ENCODE assay signal across 8 cellular contexts in the genomic region with DNA sequence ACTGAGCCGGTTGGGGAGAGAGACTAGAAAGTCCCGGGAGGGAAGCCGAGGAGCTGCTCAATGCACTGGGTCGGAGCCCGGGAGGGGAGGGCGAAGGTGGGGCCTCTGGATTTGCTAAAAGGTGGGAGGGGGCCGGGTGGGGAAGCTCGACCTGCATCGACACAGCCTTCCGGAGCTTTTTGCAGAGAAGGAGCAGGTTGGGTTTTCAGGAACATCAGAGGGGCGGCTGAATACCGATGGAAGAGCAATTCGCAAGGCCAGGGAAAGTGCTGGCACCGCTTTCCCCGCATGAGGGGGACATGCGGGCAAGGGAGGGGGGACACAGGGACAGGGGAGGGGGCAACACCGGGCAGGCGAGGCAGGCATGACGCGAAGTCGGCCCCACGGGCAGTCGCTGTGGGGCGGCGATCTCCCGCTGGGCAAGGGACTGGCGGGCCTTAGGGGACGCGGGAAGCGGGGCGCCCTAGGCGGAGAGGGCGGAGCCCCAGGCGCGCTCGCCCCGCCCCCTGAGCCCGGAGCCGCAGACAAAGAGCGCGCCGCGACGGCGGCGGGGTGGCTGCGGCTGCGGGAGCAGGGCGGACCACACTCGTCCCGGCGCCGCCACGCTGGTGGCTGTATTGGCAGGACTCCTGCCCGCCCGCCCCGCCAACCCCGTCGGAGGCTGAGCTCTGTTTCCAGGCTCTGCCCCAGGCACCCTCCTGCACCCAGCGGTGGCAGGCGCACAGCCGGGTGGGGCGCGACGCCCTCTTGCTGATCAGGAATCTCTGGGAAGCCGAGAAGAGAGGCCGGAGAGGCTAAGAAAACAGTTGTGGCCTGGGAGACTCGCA. TPM values are rescaled to one million over a fixed set of nuclear protein-coding genes. Genes with fewer than 3 reads are reported as not detected.
DNase-seq lines count a peak whose midpoint lies in the region; ATAC-seq and TF ChIP-seq lines count a peak whose summit lies in the region.

No MANE protein-coding gene starts in this region.

- CTCF ChIA-PET in activated CD8-positive, alpha-beta memory T cell treated with anti-CD3 and anti-CD28 coated beads, Interleukin-2, amount 10 ng/mL, durations not matched to agents 7 days and 5 days (lab: Charles Lee): interaction anchor here (1.1 to 1.3 kb wide), 2 partner anchors 19 to 30 kb away, joined by 3 read pairs; no protein-coding TSS in a partner anchor

- no peaks in the 10 kb centered on the region for H3K9me3 Mint-ChIP-seq in activated CD8-positive, alpha-beta memory T cell treated with anti-CD3 and anti-CD28 coated beads, Interleukin-2, amount 10 ng/mL, durations not matched to agents 7 days and 5 days (ENCODE audit: low read depth)
- peaks cover 20% of the 10 kb centered on the region for H3K9me3 Mint-ChIP-seq in neural progenitor cell

- no peak for TF ChIP-seq POLR2A in uterus (IDR thresholded peaks at IDR 0.05)

- peak overlapping the region; percentile 48 for H3K4me3 ChIP-seq in neural progenitor cell
- H3K4me3 ChIP-seq in uterus: peak overlapping the region; percentile 25 to 32

- H3K27ac ChIP-seq in neural progenitor cell: no peak overlapping the region
- no peak overlapping the region for H3K27ac ChIP-seq in uterus

- H3K4me1 ChIP-seq in neural progenitor cell (peaks cover 7% of the 10 kb centered on the region), uterus (no peaks in the 10 kb centered on the region)

- peak overlapping the region; percentile 75 for H3K4me2 ChIP-seq in neural progenitor cell

- TF ChIP-seq CTCF in neural progenitor cell (IDR thresholded peaks at IDR 0.05) (no peak), uterus (IDR thresholded peaks at IDR 0.05) (no peak)

- H3K36me3 Mint-ChIP-seq in activated CD8-positive, alpha-beta memory T cell treated with anti-CD3 and anti-CD28 coated beads, Interleukin-2, amount 10 ng/mL, durations not matched to agents 7 days and 5 days: no peaks in the 10 kb centered on the region
- peaks cover 7% of the 10 kb centered on the region for H3K36me3 Mint-ChIP-seq in neural progenitor cell

- H3K27me3 ChIP-seq in neural progenitor cell (no peaks in the 10 kb centered on the region), uterus (no peaks in the 10 kb centered on the region)

- no peaks in the 10 kb centered on the region for H3K9me3 ChIP-seq in neural progenitor cell (ENCODE audit: low read depth)
- H3K9me3 ChIP-seq in uterus: no peaks in the 10 kb centered on the region

- peaks cover 20% of the 10 kb centered on the region for H3K27me3 Mint-ChIP-seq in activated CD8-positive, alpha-beta memory T cell treated with anti-CD3 and anti-CD28 coated beads, Interleukin-2, amount 10 ng/mL, durations not matched to agents 7 days and 5 days
- peaks cover 12% of the 10 kb centered on the region for H3K27me3 Mint-ChIP-seq in neural progenitor cell (ENCODE audit: insufficient read depth, low read depth)

- H3K4me3 Mint-ChIP-seq in activated CD8-positive, alpha-beta memory T cell treated with anti-CD3 and anti-CD28 coated beads, Interleukin-2, amount 10 ng/mL, durations not matched to agents 7 days and 5 days: no peak overlapping the region
- peak overlapping the region; percentile 75 for H3K4me3 Mint-ChIP-seq in neural progenitor cell

- DNase-seq in Caki2 (ENCODE audit: low read depth) (peak; percentile 14), NCI-H1092 (lab: John Stamatoyannopoulos, UW) (peak; percentile 50), neural progenitor cell (ENCODE audit: low spot score) (peak; percentile 85), uterus (no peak), GF-D8 (lab: John Stamatoyannopoulos, UW) (no peak)
- DNase-seq in activated CD8-positive, alpha-beta memory T cell treated with anti-CD3 and anti-CD28 coated beads, Interleukin-2, amount 10 ng/mL, durations not matched to agents 7 days and 5 days: peak; percentile 50

- H3K4me1 Mint-ChIP-seq in activated CD8-positive, alpha-beta memory T cell treated with anti-CD3 and anti-CD28 coated beads, Interleukin-2, amount 10 ng/mL, durations not matched to agents 7 days and 5 days: peaks cover 29% of the 10 kb centered on the region
- H3K4me1 Mint-ChIP-seq in neural progenitor cell: peaks cover 42% of the 10 kb centered on the region

- ATAC-seq in activated CD8-positive, alpha-beta memory T cell treated with anti-CD3 and anti-CD28 coated beads, Interleukin-2, amount 10 ng/mL, durations not matched to agents 7 days and 5 days: peak; percentile 87
- ATAC-seq in esophagus mucosa (peak; percentile 34), GM19351 (IDR thresholded peaks at IDR 0.05; ENCODE audit: unreplicated experiment) (no peak)

- H2AFZ ChIP-seq in neural progenitor cell (replicated peaks): no peak overlapping the region

- H3F3A ChIP-seq in neural progenitor cell (ENCODE audit: low read depth): peaks cover 10% of the 10 kb centered on the region

- H3K36me3 ChIP-seq in neural progenitor cell (no peaks in the 10 kb centered on the region), uterus (no peaks in the 10 kb centered on the region)

- no peaks in the 10 kb centered on the region for H4K20me1 ChIP-seq in neural progenitor cell (ENCODE audit: low read depth)

- H3K27ac Mint-ChIP-seq in activated CD8-positive, alpha-beta memory T cell treated with anti-CD3 and anti-CD28 coated beads, Interleukin-2, amount 10 ng/mL, durations not matched to agents 7 days and 5 days: no peak overlapping the region
- no peak overlapping the region for H3K27ac Mint-ChIP-seq in neural progenitor cell

- H3K9ac ChIP-seq in neural progenitor cell: no peak overlapping the region

- intact Hi-C loops in uterus (cut with DNase I; ENCODE audit: low total_unique reads): no loop called here

- no peaks in the 10 kb centered on the region for H3K79me2 ChIP-seq in neural progenitor cell (ENCODE audit: low read depth)

- in situ Hi-C loops in Caki2 (cut with HindIII; ENCODE audit: low pct_unique_long_range_greater_than_20kb, low sequenced_read_pairs): no loop called here

RNA-seq across cellular contexts. Expression of a gene that starts 11.6 kb away (rescaled TPM):
- 4.3 and 8.5 TPM in 2 replicates for total RNA-seq in Caki2 (2014; rRNA removed; shearing (Covaris generic); ENCODE audit: low replicate concordance)
- total RNA-seq in activated CD8-positive, alpha-beta memory T cell treated with anti-CD3 and anti-CD28 coated beads, Interleukin-2, amount 10 ng/mL, durations not matched to agents 7 days and 5 days: under 1 TPM; 0.07 to 0.12 TPM
- total RNA-seq in esophagus mucosa: 0.68 TPM
- 1.9 and 5.2 TPM in 2 replicates for total RNA-seq in neural progenitor cell (ENCODE audit: low replicate concordance)
- 10 to 100 TPM in 3 of 4 donors, 1 to 10 TPM in 1; 2.6 to 21.3 (median 16.8) TPM for total RNA-seq in uterus

RNA-seq across cellular contexts. Expression of a gene that starts 24.3 kb away (rescaled TPM):
- total RNA-seq in Caki2 (2014; rRNA removed; shearing (Covaris generic); ENCODE audit: low replicate concordance): 177 and 185 TPM in 2 replicates
- 100 to 1,000 TPM; 190 to 191 TPM for total RNA-seq in activated CD8-positive, alpha-beta memory T cell treated with anti-CD3 and anti-CD28 coated beads, Interleukin-2, amount 10 ng/mL, durations not matched to agents 7 days and 5 days
- total RNA-seq in esophagus mucosa: 168 TPM
- total RNA-seq in neural progenitor cell (ENCODE audit: low replicate concordance): 58.4 and 112 TPM in 2 replicates
- total RNA-seq in uterus: 100 to 1,000 TPM in 2 of 4 donors, 10 to 100 TPM in 2; 26.9 to 633 (median 103) TPM

RNA-seq across cellular contexts. Expression of a gene that starts 24.6 kb away (rescaled TPM):
- 44.9 and 63.0 TPM in 2 replicates for total RNA-seq in Caki2 (2014; rRNA removed; shearing (Covaris generic); ENCODE audit: low replicate concordance)
- total RNA-seq in activated CD8-positive, alpha-beta memory T cell treated with anti-CD3 and anti-CD28 coated beads, Interleukin-2, amount 10 ng/mL, durations not matched to agents 7 days and 5 days: 10 to 100 TPM; 69.4 to 72.0 TPM
- total RNA-seq in esophagus mucosa: 32.6 TPM
- total RNA-seq in neural progenitor cell (ENCODE audit: low replicate concordance): 40.3 and 50.6 TPM in 2 replicates
- 10 to 100 TPM; 48.4 to 88.5 (median 67.2) TPM for total RNA-seq in uterus

RNA-seq across cellular contexts. Expression of a gene that starts 37.9 kb away (rescaled TPM):
- 0.29 TPM in 1 of 2 replicates, not detected in the other for total RNA-seq in Caki2 (2014; rRNA removed; shearing (Covaris generic); ENCODE audit: low replicate concordance)
- not detected for total RNA-seq in activated CD8-positive, alpha-beta memory T cell treated with anti-CD3 and anti-CD28 coated beads, Interleukin-2, amount 10 ng/mL, durations not matched to agents 7 days and 5 days
- total RNA-seq in esophagus mucosa (0.12 TPM), neural progenitor cell (ENCODE audit: low replicate concordance) (not detected in 2 replicates), uterus (10 to 100 TPM in 1 of 4 donors, 1 to 10 TPM in 2, under 1 TPM in 1; 0.76 to 13.8 (median 5.5) TPM)

RNA-seq across cellular contexts. Expression of a gene that starts 54.7 kb away (rescaled TPM):
- total RNA-seq in Caki2 (2014; rRNA removed; shearing (Covaris generic); ENCODE audit: low replicate concordance): 1.7 and 2.5 TPM in 2 replicates
- under 1 TPM; 0.42 to 0.50 TPM for total RNA-seq in activated CD8-positive, alpha-beta memory T cell treated with anti-CD3 and anti-CD28 coated beads, Interleukin-2, amount 10 ng/mL, durations not matched to agents 7 days and 5 days
- total RNA-seq in esophagus mucosa: 11.2 TPM
- total RNA-seq in neural progenitor cell (ENCODE audit: low replicate concordance): 0.25 and 0.71 TPM in 2 replicates
- 10 to 100 TPM in 1 of 4 donors, 1 to 10 TPM in 3; 1.5 to 50.7 (median 5.1) TPM for total RNA-seq in uterus

Comparison
In these comparisons a context has a peak if more than half of its experiments do, and no peak if none do; other contexts are left out.
1. DNase-seq: peak in Caki2 (single experiment), NCI-H1092 (single experiment), activated CD8-positive, alpha-beta memory T cell treated with anti-CD3 and anti-CD28 coated beads, Interleukin-2, amount 10 ng/mL, durations not matched to agents 7 days and 5 days (single experiment) and neural progenitor cell (single experiment); none in uterus (0 of 2) and GF-D8 (single experiment).